Comparison of ENCODE assay signal across 24 cellular contexts in genomic region chr9:131012396-131012917, GRCh38. TPM values are rescaled to one million over a fixed set of nuclear protein-coding genes. Genes with fewer than 3 reads are reported as not detected.
A peak's percentile ranks its signal among the peaks of the same experiment; 100 is the strongest.
DNase-seq lines count a peak whose midpoint lies in the region; ATAC-seq, FAIRE-seq and TF ChIP-seq lines count a peak whose summit lies in the region.
"Had no signal": no experiment of that assay in that cellular context is flagged by ENCODE, and none has a peak within 500 bp of the region (broad histone marks: within the 10 kb centered on the region; RNA-seq: fewer than 3 reads in every experiment).

No MANE protein-coding gene starts in this region.

- TF ChIP-seq POLR2A in breast epithelium (IDR thresholded peaks at IDR 0.05), result no peak
- TF ChIP-seq POLR2A in H1 (IDR thresholded peaks at IDR 0.05; ENCODE audit: control extremely low read depth in 1 of 2, low read depth in 2 of 2, low read length in 2 of 2), result no peak
- TF ChIP-seq POLR2A in transverse colon (IDR thresholded peaks at IDR 0.05), result peak; percentile 18

- no peak overlapping the region for H3K14ac ChIP-seq in H1 (ENCODE audit: insufficient read length)
- H3K14ac ChIP-seq in mesenchymal stem cell (ENCODE audit: low read length in 2 of 2), result no peak overlapping the region

- no peak for FAIRE-seq in H1 (lab: Jason Lieb, UNC)
- FAIRE-seq: HTR-8/SVneo had no signal

- H3K56ac ChIP-seq in H1 (replicated peaks; ENCODE audit: insufficient read length, low read depth, low read length), result no peak overlapping the region

- CTCF ChIA-PET in mammary epithelial cell (lab: Charles Lee; ENCODE audit: low non-redundant PET) (no interaction called here), H1 (lab: Charles Lee; ENCODE audit: partially characterized antibody) (interaction anchor here (1.0 to 17.5 kb wide), 6 partner anchors 10 to 146 kb away, joined by 4 to 156 read pairs (median 7); no protein-coding TSS in a partner anchor)

- no peak for TF ChIP-seq RAD21 in H1 (IDR thresholded peaks at IDR 0.05 in 1 of 2, conservative IDR thresholded peaks at IDR 0.05 in 1 of 2; ENCODE audit: low read depth in 2 of 2, low read length in 2 of 2)

- H3K27ac ChIP-seq in breast epithelium, result peak overlapping the region; percentile 21 to 82
- H3K27ac ChIP-seq in mammary epithelial cell (ENCODE audit: insufficient read depth, low read depth, low read length), result no peak overlapping the region
- no peak overlapping the region for H3K27ac ChIP-seq in H1 (ENCODE audit: low read depth, low read length)
- H3K27ac ChIP-seq in mesenchymal stem cell (ENCODE audit: low read length, poor library complexity, severe bottlenecking), result no peak overlapping the region
- H3K27ac ChIP-seq in transverse colon, result peak overlapping the region in 3 of 4 donors; percentile 5 to 46 (median 37)
- H3K27ac ChIP-seq: coronary artery, GM23248, parathyroid adenoma, uterus had no signal

- peaks cover 0 to 24% of the 10 kb centered on the region in 2 donors for H3K27me3 ChIP-seq in breast epithelium
- peaks cover 6% of the 10 kb centered on the region for H3K27me3 ChIP-seq in mammary epithelial cell (ENCODE audit: insufficient read depth, low read length)
- H3K27me3 ChIP-seq in H1 (replicated peaks in 1 of 4; ENCODE audit: control insufficient read depth in 3 of 4, extremely low read depth in 1 of 4, insufficient read depth in 3 of 4, low read length in 3 of 4), result peaks cover 0 to 10% (median 7%) of the 10 kb centered on the region in 4 experiments; a peak in 5 of 7 replicates
- H3K27me3 ChIP-seq in mesenchymal stem cell (ENCODE audit: control insufficient read depth in 1 of 2, insufficient read depth in 1 of 2, low read length in 2 of 2), result peaks cover 62 to 70% of the 10 kb centered on the region in 2 experiments
- peaks cover 48% of the 10 kb centered on the region for H3K27me3 ChIP-seq in transverse colon

- H3K36me3 ChIP-seq in breast epithelium, result no peaks in the 10 kb centered on the region
- no peaks in the 10 kb centered on the region for H3K36me3 ChIP-seq in mammary epithelial cell (ENCODE audit: insufficient read depth, low read length)
- H3K36me3 ChIP-seq in H1 (ENCODE audit: control insufficient read depth in 2 of 4, insufficient read depth in 4 of 4, low read length in 3 of 4), result no peaks in the 10 kb centered on the region
- no peaks in the 10 kb centered on the region for H3K36me3 ChIP-seq in mesenchymal stem cell (ENCODE audit: control insufficient read depth in 1 of 2, insufficient read depth in 2 of 2, low read depth in 1 of 2, low read length in 2 of 2)
- no peaks in the 10 kb centered on the region for H3K36me3 ChIP-seq in transverse colon
- H3K36me3 ChIP-seq: BE2C, uterus had no signal

- no TSS peak for BruUV-seq in mammary epithelial cell (replicated peaks; lab: Mats Ljungman, UMichigan)

- H2BK5ac ChIP-seq in H1 (ENCODE audit: low read depth, low read length) (peak overlapping the region; percentile 77; the same call in 1 of the 2 replicates), mesenchymal stem cell (ENCODE audit: low read depth, low read length, poor library complexity, severe bottlenecking) (no peak overlapping the region)

- no peak for TF ChIP-seq EP300 in H1 (IDR thresholded peaks at IDR 0.05; ENCODE audit: borderline replicate concordance in 1 of 2, low read depth in 2 of 2, low read length in 2 of 2)
- no peak for TF ChIP-seq EP300 in transverse colon (IDR thresholded peaks at IDR 0.05; ENCODE audit: low read depth)

- 98% methylated on average over 16 of the region's 22 CpGs for WGBS in mammary epithelial cell (ENCODE audit: low coverage, missing lambda C conversion rate)
- 87% methylated on average over 21 of the region's 22 CpGs; no CpG with 5 or more reads in 1 of the 2 experiments for WGBS in H1 (ENCODE audit: extremely low coverage in 1 of 2, insufficient coverage in 1 of 2, insufficient read length in 1 of 2, insufficient replicate concordance in 2 of 2, low coverage in 1 of 2, low lambda C conversion rate in 2 of 2, missing lambda C conversion rate in 1 of 2), 2 experiments
- WGBS in mesenchymal stem cell, result 65% methylated on average over 20 of the region's 22 CpGs
- 68% methylated on average over 22 of the region's 22 CpGs; no CpG with 5 or more reads in 1 of the 2 donors for WGBS in transverse colon (ENCODE audit: low coverage in 1 of 2), 2 donors

- H4K20me1 ChIP-seq in mammary epithelial cell (ENCODE audit: insufficient read depth, low read length) (no peaks in the 10 kb centered on the region), H1 (replicated peaks in 1 of 2; ENCODE audit: control insufficient read depth in 1 of 2, insufficient read depth in 2 of 2, low read length in 2 of 2) (no peaks in the 10 kb centered on the region)

- peaks cover 8% of the 10 kb centered on the region; the same call in 1 of the 2 replicates for H3K23me2 ChIP-seq in H1 (ENCODE audit: low read depth, low read length)

- in situ Hi-C loops in mammary epithelial cell (cut with MboI; ENCODE audit: low sequenced_read_pairs in 2 of 2) (loop anchor here in 1 of 2 donors (25.0 kb wide), 1 partner anchor 300 kb away; no protein-coding TSS in a partner anchor), transverse colon (cut with MboI; ENCODE audit: low pct_ligation_motif_present in 1 of 4, low pct_unique_long_range_greater_than_20kb in 1 of 4, low sequenced_read_pairs in 3 of 4) (no loop called here)

- H3K4me2 ChIP-seq in mammary epithelial cell (ENCODE audit: insufficient read depth, low read depth, low read length) (no peak overlapping the region), H1 (ENCODE audit: insufficient read depth in 1 of 2, low read depth in 2 of 2, low read length in 2 of 2) (no peak overlapping the region), mesenchymal stem cell (ENCODE audit: low read length, poor library complexity, severe bottlenecking) (no peak overlapping the region)

- TF ChIP-seq CTCF in breast epithelium (IDR thresholded peaks at IDR 0.05), result no peak
- no peak for TF ChIP-seq CTCF in mammary epithelial cell (conservative IDR thresholded peaks at IDR 0.05 in 1 of 2, IDR thresholded peaks at IDR 0.05 in 1 of 2; ENCODE audit: extremely low read depth in 1 of 2, insufficient read depth in 1 of 2, low read depth in 1 of 2, low read length in 2 of 2)
- TF ChIP-seq CTCF in H1 (IDR thresholded peaks at IDR 0.05; ENCODE audit: control extremely low read depth in 1 of 3, insufficient read depth in 1 of 3, low read depth in 1 of 3, low read length in 3 of 3), result no peak
- TF ChIP-seq CTCF in transverse colon (IDR thresholded peaks at IDR 0.05), result no peak

- POLR2A ChIA-PET in H1 (lab: Charles Lee; ENCODE audit: partially characterized antibody), result interaction anchor here (0.9 to 1.7 kb wide), 4 partner anchors 14 to 33 kb away, joined by 3 to 5 read pairs (median 3); no protein-coding TSS in a partner anchor

- H4K5ac ChIP-seq in H1 (ENCODE audit: insufficient read length, low read depth, low read length), result no peak overlapping the region

- H3K4ac ChIP-seq in H1 (replicated peaks; ENCODE audit: insufficient read length, low read depth, low read length) (peak overlapping the region; percentile 47), mesenchymal stem cell (ENCODE audit: low read depth in 1 of 2, low read length in 2 of 2) (no peak overlapping the region)

- H2BK12ac ChIP-seq in H1 (ENCODE audit: low read depth, low read length), result peak overlapping the region; percentile 88; the same call in 1 of the 2 replicates
- H2BK12ac ChIP-seq in mesenchymal stem cell (ENCODE audit: low read length in 2 of 2), result no peak overlapping the region

- intact Hi-C loops in breast epithelium (cut with DNase I; ENCODE audit: low total_unique reads) (loop anchor here (5.0 kb wide), 1 partner anchor 85 kb away; no protein-coding TSS in a partner anchor), mammary epithelial cell (cut with micrococcal nuclease) (no loop called here), transverse colon (cut with DNase I; ENCODE audit: low total_unique reads) (no loop called here)

- no peaks in the 10 kb centered on the region for H3K4me1 ChIP-seq in breast epithelium
- no peaks in the 10 kb centered on the region for H3K4me1 ChIP-seq in mammary epithelial cell (ENCODE audit: insufficient read depth, low read length)
- peaks cover 2 to 22% (median 8%) of the 10 kb centered on the region in 4 experiments for H3K4me1 ChIP-seq in H1 (replicated peaks in 1 of 4; ENCODE audit: control insufficient read depth in 3 of 4, insufficient read depth in 4 of 4, low read length in 3 of 4)
- H3K4me1 ChIP-seq in mesenchymal stem cell (ENCODE audit: control insufficient read depth, insufficient read depth, low read depth, low read length), result peaks cover 15% of the 10 kb centered on the region
- H3K4me1 ChIP-seq in transverse colon, result peaks cover 0 to 8% (median 3%) of the 10 kb centered on the region in 4 donors
- H3K4me1 ChIP-seq: BE2C, parathyroid adenoma had no signal

- H2AFZ ChIP-seq in mammary epithelial cell (ENCODE audit: low read depth, low read length), result no peak overlapping the region
- no peak overlapping the region for H2AFZ ChIP-seq in H1 (ENCODE audit: low read length)
- no peak overlapping the region for H2AFZ ChIP-seq in mesenchymal stem cell (ENCODE audit: low read depth, low read length)
- H2AFZ ChIP-seq: GM23248, parathyroid adenoma had no signal

- peak overlapping the region; percentile 69 for H4K91ac ChIP-seq in H1 (replicated peaks; ENCODE audit: insufficient read length, low read length)
- no peak overlapping the region for H4K91ac ChIP-seq in mesenchymal stem cell (ENCODE audit: low read length)

- H3K9ac ChIP-seq in mammary epithelial cell (ENCODE audit: insufficient read depth, low read length) (no peak overlapping the region), H1 (replicated peaks in 1 of 4; ENCODE audit: extremely low read depth in 1 of 4, low read depth in 3 of 4, low read length in 3 of 4) (no peak overlapping the region), mesenchymal stem cell (ENCODE audit: low read length) (no peak overlapping the region)
- H3K9ac ChIP-seq: GM23248, parathyroid adenoma had no signal

- peak overlapping the region; percentile 98; the same call in 1 of the 2 replicates for H2BK20ac ChIP-seq in H1 (ENCODE audit: low read length)

- H2BK15ac ChIP-seq in H1 (ENCODE audit: low read length) (peak overlapping the region; percentile 75; the same call in 1 of the 2 replicates), mesenchymal stem cell (ENCODE audit: low read depth, poor library complexity, severe bottlenecking) (no peak overlapping the region)

- H3K4me3 ChIP-seq in breast epithelium (no peak overlapping the region), mammary epithelial cell (replicated peaks in 1 of 3; ENCODE audit: insufficient read depth in 1 of 3, low read depth in 2 of 3, low read length in 3 of 3) (no peak overlapping the region), H1 (ENCODE audit: extremely low read depth in 1 of 4, insufficient read depth in 2 of 4, low read depth in 3 of 4, low read length in 4 of 4) (no peak overlapping the region), mesenchymal stem cell (ENCODE audit: insufficient read depth in 1 of 2, low read depth in 1 of 2, low read length in 2 of 2) (peak overlapping the region in 1 of 2 experiments; percentile 14), transverse colon (no peak overlapping the region)
- H3K4me3 ChIP-seq: coronary artery, GM23248, uterus had no signal

- H3K79me1 ChIP-seq in H1 (ENCODE audit: low read depth, low read length), result peaks cover 9% of the 10 kb centered on the region; the same call in 1 of the 2 replicates
- H3K79me1 ChIP-seq in mesenchymal stem cell (replicated peaks; ENCODE audit: low read length, poor library complexity, severe bottlenecking), result no peaks in the 10 kb centered on the region

- H3K23ac ChIP-seq in H1 (ENCODE audit: insufficient read length) (no peak overlapping the region), mesenchymal stem cell (ENCODE audit: low read length in 2 of 2) (no peak overlapping the region)

- peak overlapping the region; percentile 88; the same call in 1 of the 2 replicates for H4K8ac ChIP-seq in H1 (ENCODE audit: extremely low read depth, insufficient read depth, low read length)
- no peak overlapping the region for H4K8ac ChIP-seq in mesenchymal stem cell (ENCODE audit: low read length)

- H3K18ac ChIP-seq in H1 (ENCODE audit: extremely low read depth, low read length) (peak overlapping the region; percentile 24; the same call in 1 of the 2 replicates), mesenchymal stem cell (ENCODE audit: low read depth in 1 of 2, low read length in 2 of 2) (no peak overlapping the region)

- H3K79me2 ChIP-seq in mammary epithelial cell (ENCODE audit: insufficient read depth, low read length), result no peaks in the 10 kb centered on the region
- H3K79me2 ChIP-seq in H1 (ENCODE audit: control insufficient read depth in 1 of 2, insufficient read depth in 2 of 2, low read length in 2 of 2), result no peaks in the 10 kb centered on the region
- H3K79me2 ChIP-seq: parathyroid adenoma had no signal

- H2BK120ac ChIP-seq in H1 (replicated peaks; ENCODE audit: low read depth, low read length) (no peak overlapping the region), mesenchymal stem cell (ENCODE audit: low read depth, low read length) (no peak overlapping the region)

- no peaks in the 10 kb centered on the region for H3K9me3 ChIP-seq in breast epithelium
- no peaks in the 10 kb centered on the region for H3K9me3 ChIP-seq in mammary epithelial cell (replicated peaks; ENCODE audit: insufficient read depth, low read length)
- H3K9me3 ChIP-seq in H1 (ENCODE audit: insufficient read depth in 2 of 2, low read depth in 1 of 2, low read length in 1 of 2), result no peaks in the 10 kb centered on the region
- peaks cover 3% of the 10 kb centered on the region for H3K9me3 ChIP-seq in mesenchymal stem cell (ENCODE audit: control insufficient read depth, low read length)
- no peaks in the 10 kb centered on the region for H3K9me3 ChIP-seq in transverse colon
- H3K9me3 ChIP-seq: uterus had no signal

- H2AK5ac ChIP-seq in H1 (ENCODE audit: low read depth, low read length), result 0 out of 2 replicates have a peak overlapping the region, but pooled peaks have one; percentile 88
- H2AK5ac ChIP-seq in mesenchymal stem cell (ENCODE audit: low read length, severe bottlenecking), result no peak overlapping the region

- ATAC-seq in GM18870 (IDR thresholded peaks at IDR 0.05; ENCODE audit: unreplicated experiment), result no peak
- ATAC-seq: activated CD8-positive, alpha-beta T cell treated with anti-CD3 and anti-CD28 coated beads, Interleukin-2, amount 10 ng/mL, durations not matched to agents 7 days and 5 days; activated T-cell treated with anti-CD3 and anti-CD28 coated beads, Interleukin-2, amount 50 U/mL, for 4 hours; left ventricle myocardium superior had no signal

- dilution Hi-C loops in mammary epithelial cell (cut with HindIII; ENCODE audit: low sequenced_read_pairs), result no loop called here

- DNase-seq in breast epithelium (ENCODE audit: low spot score in 2 of 2) (no peak), mammary epithelial cell (no peak), H1 (ENCODE audit: low read depth in 1 of 2, low spot score in 2 of 2) (no peak), mesenchymal stem cell (peak; percentile 50), transverse colon (no peak), NCI-H146 treated with DMSO at 0.1 percent for 48 hours (lab: John Stamatoyannopoulos, UW; ENCODE audit: unreplicated experiment) (no peak), hippocampal formation (lab: John Stamatoyannopoulos, UW) (no peak)
- DNase-seq: 8988T; activated CD4-positive, CD25-positive, alpha-beta regulatory T cell; activated CD8-positive, alpha-beta T cell treated with anti-CD3 and anti-CD28 coated beads, Interleukin-2, amount 10 ng/mL, durations not matched to agents 7 days and 5 days; activated T-cell treated with anti-CD3 and anti-CD28 coated beads, Interleukin-2, amount 50 U/mL, for 4 hours; BE2C; foreskin melanocyte; GM23248; left ventricle myocardium superior; NCI-H82; SHP77 treated with DMSO at 0.1 percent for 48 hours; stimulated activated naive CD8-positive, alpha-beta T cell treated with anti-CD3 and anti-CD28 coated beads, Interleukin-15, amount 100 ng/mL, for 72 hours; uterus had no signal

RNA-seq across cellular contexts. Expression of gene LAMC3, which starts 3.5 kb away (rescaled TPM):
- total RNA-seq in breast epithelium (1 to 10 TPM; 2.1 to 8.5 (median 7.8) TPM), mammary epithelial cell (not detected), transverse colon (1 to 10 TPM in 3 of 4 donors, under 1 TPM in 1; 0.82 to 6.6 (median 3.9) TPM)
- polyA plus RNA-seq in mammary epithelial cell (0.01 TPM), H1 (2011; rRNA removed) (9.3 and 11.5 TPM in 2 replicates)
- not detected for polyA minus RNA-seq in mammary epithelial cell
- total RNA-seq in H1 (2021; fragmentation: NEBNext Ultra II Directional; extraction: Animal tissue kit (Norgen Biotek cat#: 25700)), result 12.3 and 13.2 TPM in 2 replicates
- polyA plus RNA-seq in H1 (2011; cell fraction: cytosol; rRNA removed), result 6.0 TPM
- polyA plus RNA-seq in H1 (2011; cell fraction: nucleus; rRNA removed), result 24.8 TPM
- 8.0 to 13.0 TPM (median 12.4 TPM) in 4 replicates for polyA plus RNA-seq in H1 (2012, experiment 1 of 2)
- polyA plus RNA-seq in H1 (2012, experiment 2 of 2), result 10.7 TPM
- polyA plus RNA-seq in H1 (2013, experiment 1 of 2), result 18.4 TPM
- polyA plus RNA-seq in H1 (2013, experiment 2 of 2), result 15.1 TPM
- 3.8 and 4.1 TPM in 2 replicates for polyA minus RNA-seq in H1 (2011; rRNA and poly(A)+ RNA removed)
- polyA minus RNA-seq in H1 (2011; cell fraction: cytosol; rRNA and poly(A)+ RNA removed), result 4.8 TPM
- 7.2 TPM for polyA minus RNA-seq in H1 (2011; cell fraction: nucleus; rRNA and poly(A)+ RNA removed)
- polyA plus RNA-seq in mesenchymal stem cell (2013, experiment 1 of 2), result 0.48 TPM
- polyA plus RNA-seq in mesenchymal stem cell (2013, experiment 2 of 2), result 0.71 TPM
- total RNA-seq: activated CD8-positive, alpha-beta T cell treated with anti-CD3 and anti-CD28 coated beads, Interleukin-2, amount 10 ng/mL, durations not matched to agents 7 days and 5 days; GM23248; MCF 10A had no signal
- polyA plus RNA-seq: GM23248 had no signal

Comparison
In these comparisons a context has a peak if more than half of its experiments do, and no peak if none do; other contexts are left out.
1. H3K27ac ChIP-seq: peak in breast epithelium (2 of 2) and transverse colon (3 of 4); none in mammary epithelial cell (single experiment), H1 (single experiment) and mesenchymal stem cell (single experiment).